ENCODE assay signal across 10 cellular contexts in genomic region chr5:14667770-14668169, GRCh38. TPM values are rescaled to one million over a fixed set of nuclear protein-coding genes. Genes with fewer than 3 reads are reported as not detected.
DNase-seq lines count a peak whose midpoint lies in the region; ATAC-seq and TF ChIP-seq lines count a peak whose summit lies in the region.
"Had no signal": no experiment of that assay in that cellular context is flagged by ENCODE, and none has a peak within 500 bp of the region (broad histone marks: within the 10 kb centered on the region; RNA-seq: fewer than 3 reads in every experiment).

No MANE protein-coding gene starts in this region.

- H3K27ac Mint-ChIP-seq in activated CD4-positive, alpha-beta T cell treated with anti-CD3 and anti-CD28 coated beads, Interleukin-2, amount 10 ng/mL, durations not matched to agents 7 days and 5 days = peak overlapping the region; percentile 51
- H3K27ac Mint-ChIP-seq in HFFc6 = 0 out of 2 replicates have a peak overlapping the region, but pooled peaks have one; percentile 2
- H3K27ac Mint-ChIP-seq in activated naive CD8-positive, alpha-beta T cell treated with anti-CD3 and anti-CD28 coated beads, Interleukin-2, amount 50 U/mL, for 24 hours = peak overlapping the region; percentile 88

- peaks cover 71% of the 10 kb centered on the region for H3K4me1 Mint-ChIP-seq in activated CD4-positive, alpha-beta T cell treated with anti-CD3 and anti-CD28 coated beads, Interleukin-2, amount 10 ng/mL, durations not matched to agents 7 days and 5 days
- H3K4me1 Mint-ChIP-seq in HFFc6 (ENCODE audit: low read depth) = peaks cover 70% of the 10 kb centered on the region
- peaks cover 86% of the 10 kb centered on the region for H3K4me1 Mint-ChIP-seq in activated naive CD8-positive, alpha-beta T cell treated with anti-CD3 and anti-CD28 coated beads, Interleukin-2, amount 50 U/mL, for 24 hours

- H3K4me3 Mint-ChIP-seq in activated CD4-positive, alpha-beta T cell treated with anti-CD3 and anti-CD28 coated beads, Interleukin-2, amount 10 ng/mL, durations not matched to agents 7 days and 5 days = peak overlapping the region; percentile 64
- H3K4me3 Mint-ChIP-seq in HFFc6 = no peak overlapping the region
- peak overlapping the region; percentile 98 for H3K4me3 Mint-ChIP-seq in activated naive CD8-positive, alpha-beta T cell treated with anti-CD3 and anti-CD28 coated beads, Interleukin-2, amount 50 U/mL, for 24 hours

- H3K9me3 Mint-ChIP-seq in activated CD4-positive, alpha-beta T cell treated with anti-CD3 and anti-CD28 coated beads, Interleukin-2, amount 10 ng/mL, durations not matched to agents 7 days and 5 days = no peaks in the 10 kb centered on the region
- H3K9me3 Mint-ChIP-seq in HFFc6 = no peaks in the 10 kb centered on the region
- no peaks in the 10 kb centered on the region for H3K9me3 Mint-ChIP-seq in activated naive CD8-positive, alpha-beta T cell treated with anti-CD3 and anti-CD28 coated beads, Interleukin-2, amount 50 U/mL, for 24 hours

- WGBS in prostate gland = 94% methylated on average over 1 of the region's 1 CpG

- H3K4me1 ChIP-seq in prostate gland (replicated peaks) = peaks cover 17% of the 10 kb centered on the region

- TF ChIP-seq POLR2A in prostate gland (IDR thresholded peaks at IDR 0.05) = no peak

- CTCF ChIA-PET in activated CD4-positive, alpha-beta T cell treated with anti-CD3 and anti-CD28 coated beads, Interleukin-2, amount 10 ng/mL, durations not matched to agents 7 days and 5 days (lab: Charles Lee) = interaction anchor here (1.1 to 1.8 kb wide), 3 partner anchors 13 to 317 kb away, joined by 3 to 6 read pairs (median 5); no protein-coding TSS in a partner anchor

- no peaks in the 10 kb centered on the region for H3K9me3 ChIP-seq in prostate gland
- H3K9me3 ChIP-seq: tibial nerve had no signal

- H3K27me3 Mint-ChIP-seq in activated CD4-positive, alpha-beta T cell treated with anti-CD3 and anti-CD28 coated beads, Interleukin-2, amount 10 ng/mL, durations not matched to agents 7 days and 5 days = no peaks in the 10 kb centered on the region
- H3K27me3 Mint-ChIP-seq in HFFc6 (ENCODE audit: insufficient read depth) = no peaks in the 10 kb centered on the region
- no peaks in the 10 kb centered on the region for H3K27me3 Mint-ChIP-seq in activated naive CD8-positive, alpha-beta T cell treated with anti-CD3 and anti-CD28 coated beads, Interleukin-2, amount 50 U/mL, for 24 hours

- TF ChIP-seq CTCF in HFFc6 (IDR thresholded peaks at IDR 0.05) = no peak
- TF ChIP-seq CTCF in prostate gland (IDR thresholded peaks at IDR 0.05) = no peak

- H3K27me3 ChIP-seq in prostate gland (replicated peaks; ENCODE audit: insufficient read depth) = no peaks in the 10 kb centered on the region
- H3K27me3 ChIP-seq: tibial nerve had no signal

- no peak for ATAC-seq in activated naive CD8-positive, alpha-beta T cell treated with anti-CD3 and anti-CD28 coated beads, Interleukin-2, amount 50 U/mL, for 24 hours
- ATAC-seq in GM18867 (IDR thresholded peaks at IDR 0.05; ENCODE audit: unreplicated experiment) = no peak

- H3K36me3 Mint-ChIP-seq in activated CD4-positive, alpha-beta T cell treated with anti-CD3 and anti-CD28 coated beads, Interleukin-2, amount 10 ng/mL, durations not matched to agents 7 days and 5 days (ENCODE audit: low read depth) = peaks cover 36% of the 10 kb centered on the region
- no peaks in the 10 kb centered on the region; the same call in 1 of the 2 replicates for H3K36me3 Mint-ChIP-seq in HFFc6 (ENCODE audit: low read depth)
- peaks cover 35% of the 10 kb centered on the region for H3K36me3 Mint-ChIP-seq in activated naive CD8-positive, alpha-beta T cell treated with anti-CD3 and anti-CD28 coated beads, Interleukin-2, amount 50 U/mL, for 24 hours (ENCODE audit: low read depth)

- no peak overlapping the region for H3K4me3 ChIP-seq in prostate gland
- H3K4me3 ChIP-seq: tibial nerve had no signal

- peak overlapping the region; percentile 12 to 93 for H3K27ac ChIP-seq in prostate gland
- H3K27ac ChIP-seq: tibial nerve had no signal

- POLR2A ChIA-PET in activated CD4-positive, alpha-beta T cell treated with anti-CD3 and anti-CD28 coated beads, Interleukin-2, amount 10 ng/mL, durations not matched to agents 7 days and 5 days (lab: Charles Lee) = no interaction called here

- no peak for DNase-seq in activated CD4-positive, alpha-beta T cell treated with anti-CD3 and anti-CD28 coated beads, Interleukin-2, amount 10 ng/mL, durations not matched to agents 7 days and 5 days
- no peak for DNase-seq in activated CD4-positive, alpha-beta T cell treated with anti-CD3 and anti-CD28 coated beads, Interleukin-2, amount 50 U/mL, for 4 hours
- DNase-seq in HFFc6 (no peak), prostate gland (ENCODE audit: low spot score) (no peak), KG1 (lab: John Stamatoyannopoulos, UW) (no peak), retina (no peak)
- DNase-seq in activated naive CD8-positive, alpha-beta T cell treated with anti-CD3 and anti-CD28 coated beads, Interleukin-2, amount 50 U/mL, for 24 hours = no peak
- DNase-seq: DMS53 had no signal

- no peaks in the 10 kb centered on the region for H3K36me3 ChIP-seq in prostate gland

- intact Hi-C loops in prostate gland (cut with DNase I) = loop anchor here (10.0 kb wide), 1 partner anchor 683 kb away; no protein-coding TSS in a partner anchor

RNA-seq across cellular contexts. Expression of gene OTULIN, which starts 3.3 kb away (rescaled TPM):
- 10 to 100 TPM; 62.5 to 63.2 TPM for total RNA-seq in activated CD4-positive, alpha-beta T cell treated with anti-CD3 and anti-CD28 coated beads, Interleukin-2, amount 10 ng/mL, durations not matched to agents 7 days and 5 days
- 10 to 100 TPM; 17.5 to 22.0 (median 21.3) TPM for total RNA-seq in HFFc6 (2021; fragmentation: NEBNext Ultra II Directional; extraction: Animal tissue kit (Norgen Biotek cat#: 25700))
- total RNA-seq in prostate gland = 10 to 100 TPM; 35.5 to 51.8 TPM

Comparison
In these comparisons a context has a peak if more than half of its experiments do, and no peak if none do; other contexts are left out.
1. H3K27ac Mint-ChIP-seq: peak in every context shown above with its lines; median percentile 88 in activated naive CD8-positive, alpha-beta T cell treated with anti-CD3 and anti-CD28 coated beads, Interleukin-2, amount 50 U/mL, for 24 hours; 51 in activated CD4-positive, alpha-beta T cell treated with anti-CD3 and anti-CD28 coated beads, Interleukin-2, amount 10 ng/mL, durations not matched to agents 7 days and 5 days; 2 in HFFc6.